8 cellular contexts compared by ENCODE assay signal in genomic region chr22:31229402-31230140, GRCh38. TPM values are rescaled to one million over a fixed set of nuclear protein-coding genes. Genes with fewer than 3 reads are reported as not detected.
DNase-seq lines count a peak whose midpoint lies in the region; ATAC-seq lines count a peak whose summit lies in the region.

No MANE protein-coding gene starts in this region.

- no peaks in the 10 kb centered on the region for H3K27me3 ChIP-seq in duodenal mucosa (ENCODE audit: control insufficient read depth in 1 of 2, insufficient read depth in 2 of 2, low read length in 2 of 2)

- peak overlapping the region; percentile 27 to 74 (median 59) for H3K4me3 Mint-ChIP-seq in naive thymus-derived CD8-positive, alpha-beta T cell

- H3K9me3 Mint-ChIP-seq in naive thymus-derived CD8-positive, alpha-beta T cell, result no peaks in the 10 kb centered on the region

- H3K4me1 Mint-ChIP-seq in naive thymus-derived CD8-positive, alpha-beta T cell, result peaks cover 30 to 46% (median 38%) of the 10 kb centered on the region in 4 donors

- H3K9ac ChIP-seq in duodenal mucosa (ENCODE audit: low read depth in 1 of 2, low read length in 2 of 2), result peak overlapping the region; percentile 52 to 61

- H3K36me3 ChIP-seq in duodenal mucosa (ENCODE audit: control insufficient read depth in 1 of 2, insufficient read depth in 2 of 2, low read length in 2 of 2), result peaks cover 0 to 12% of the 10 kb centered on the region in 2 donors

- peaks cover 56 to 71% of the 10 kb centered on the region in 2 donors for H3K4me1 ChIP-seq in duodenal mucosa (ENCODE audit: control insufficient read depth in 1 of 2, insufficient read depth in 2 of 2, low read length in 2 of 2)

- peak overlapping the region; percentile 81 for H3K27ac ChIP-seq in duodenal mucosa (ENCODE audit: low read depth, low read length)

- H3K9me3 ChIP-seq in duodenal mucosa (ENCODE audit: control insufficient read depth in 1 of 2, low read length in 2 of 2), result no peaks in the 10 kb centered on the region

- ATAC-seq in naive thymus-derived CD8-positive, alpha-beta T cell, result peak; percentile 54 to 68
- ATAC-seq in GM21576 (IDR thresholded peaks at IDR 0.05; ENCODE audit: unreplicated experiment), result no peak
- no peak for ATAC-seq in HG03159 (IDR thresholded peaks at IDR 0.05; ENCODE audit: unreplicated experiment)
- no peak for ATAC-seq in HG02623 (IDR thresholded peaks at IDR 0.05; ENCODE audit: unreplicated experiment)

- POLR2A ChIA-PET in naive thymus-derived CD8-positive, alpha-beta T cell (lab: Charles Lee), result interaction anchor here (0.6 to 3.2 kb wide), 12 partner anchors 10 to 261 kb away, joined by 3 to 30 read pairs (median 4); partner anchors contain the start of genes LIMK2, MORC2, PIK3IP1 and RNF185

- peak overlapping the region; percentile 53 to 97 (median 92) for H3K27ac Mint-ChIP-seq in naive thymus-derived CD8-positive, alpha-beta T cell

- H3K4me3 ChIP-seq in duodenal mucosa (ENCODE audit: low read depth in 1 of 2, low read length in 2 of 2), result peak overlapping the region; percentile 3 to 33

- DNase-seq in COR-L47 (lab: John Stamatoyannopoulos, UW) (peak; percentile 71), NCI-H524 (lab: John Stamatoyannopoulos, UW) (peak; percentile 54 to 75)
- DNase-seq in naive thymus-derived CD8-positive, alpha-beta T cell, result peak in 2 of 10 donors; percentile 11 to 16
- no peak for DNase-seq in activated CD4-positive, alpha-beta T cell treated with anti-CD3 and anti-CD28 coated beads for 1 hour

- no peaks in the 10 kb centered on the region for H3K27me3 Mint-ChIP-seq in naive thymus-derived CD8-positive, alpha-beta T cell

- peaks cover 0 to 19% (median 3%) of the 10 kb centered on the region in 3 donors for H3K36me3 Mint-ChIP-seq in naive thymus-derived CD8-positive, alpha-beta T cell

RNA-seq across cellular contexts. Expression of gene LIMK2, which starts 17.5 kb away (rescaled TPM):
- total RNA-seq in naive thymus-derived CD8-positive, alpha-beta T cell, result 10 to 100 TPM; 20.7 to 26.5 TPM
- polyA plus RNA-seq in naive thymus-derived CD8-positive, alpha-beta T cell, result 10 to 100 TPM in 2 of 3 donors, 1 to 10 TPM in 1; 7.4 to 21.0 (median 12.7) TPM

Comparison
In these comparisons a context has a peak if more than half of its experiments do, and no peak if none do; other contexts are left out.
1. ATAC-seq: peak in naive thymus-derived CD8-positive, alpha-beta T cell (2 of 2); none in GM21576 (single experiment), HG03159 (single experiment) and HG02623 (single experiment).